Comparison of ENCODE assay signal across 18 cellular contexts in the genomic region with DNA sequence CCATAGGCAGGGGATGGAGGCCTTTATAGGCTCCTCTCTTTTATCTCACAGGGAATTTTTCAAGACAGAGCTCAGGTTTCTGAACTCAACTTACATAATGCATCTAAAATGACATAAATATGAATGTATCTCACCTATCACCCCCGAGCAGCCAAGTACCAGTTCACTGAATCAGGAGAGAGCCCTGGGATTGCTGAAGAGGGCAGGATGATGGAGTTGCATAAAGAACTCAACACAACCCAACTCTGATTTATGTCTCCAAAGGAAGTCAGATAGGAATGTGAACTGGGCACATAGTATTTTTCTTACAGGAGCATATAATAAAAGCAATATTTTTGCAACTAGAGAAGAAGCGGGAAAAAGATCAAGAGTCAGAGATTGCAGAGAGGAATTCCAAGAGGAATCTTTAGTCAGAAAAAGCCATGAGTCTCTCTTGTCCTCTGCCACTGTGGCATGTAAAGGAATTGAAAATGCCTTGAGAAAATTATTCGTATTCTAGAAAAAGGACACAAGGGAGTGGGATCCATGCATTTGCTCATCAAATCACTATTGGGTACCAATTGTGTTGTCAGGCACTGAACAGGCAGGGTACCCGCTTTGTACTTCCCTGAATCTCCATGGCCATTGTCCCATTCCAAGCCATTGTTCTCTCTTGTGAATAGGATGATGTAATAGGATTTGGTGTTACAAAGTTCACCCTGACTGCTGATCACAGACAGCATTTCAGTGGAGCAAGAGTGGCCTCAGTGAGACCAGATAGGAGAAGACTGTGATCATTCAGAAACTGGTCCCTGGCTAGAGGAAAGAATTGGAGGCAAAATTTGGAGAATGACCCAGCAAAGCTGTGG. TPM values are rescaled to one million over a fixed set of nuclear protein-coding genes. Genes with fewer than 3 reads are reported as not detected.
DNase-seq lines count a peak whose midpoint lies in the region; FAIRE-seq and TF ChIP-seq lines count a peak whose summit lies in the region.
"Had no signal": no experiment of that assay in that cellular context is flagged by ENCODE, and none has a peak within 500 bp of the region (broad histone marks: within the 10 kb centered on the region; RNA-seq: fewer than 3 reads in every experiment).

No MANE protein-coding gene starts in this region.

- FAIRE-seq in endothelial cell of umbilical vein (lab: Jason Lieb, UNC): no peak
- FAIRE-seq in small intestine (lab: Jason Lieb, UNC): no peak

- H2AFZ ChIP-seq in endothelial cell of umbilical vein (ENCODE audit: low read depth, low read length) (no peak overlapping the region), Karpas-422 (ENCODE audit: low read length) (no peak overlapping the region)

- H3K4me3 ChIP-seq in endothelial cell of umbilical vein (replicated peaks in 1 of 3; ENCODE audit: insufficient read depth in 1 of 3, low read depth in 1 of 3, low read length in 3 of 3): no peak overlapping the region
- no peak overlapping the region for H3K4me3 ChIP-seq in liver (ENCODE audit: low read depth in 1 of 3, low read length in 3 of 3)
- no peak overlapping the region for H3K4me3 ChIP-seq in small intestine (ENCODE audit: low read depth in 1 of 2, low read length in 2 of 2)
- no peak overlapping the region for H3K4me3 ChIP-seq in H7 (ENCODE audit: insufficient read depth, low read depth, low read length)
- H3K4me3 ChIP-seq in Karpas-422 (ENCODE audit: low read length): no peak overlapping the region
- H3K4me3 ChIP-seq: breast epithelium, thyroid gland had no signal

- no peak for TF ChIP-seq CTCF in endothelial cell of umbilical vein (IDR thresholded peaks at IDR 0.05; ENCODE audit: extremely low read depth in 1 of 2, insufficient read depth in 1 of 2, low read depth in 1 of 2, low read length in 2 of 2)
- no peak for TF ChIP-seq CTCF in liver (IDR thresholded peaks at IDR 0.05; ENCODE audit: low read depth, low read length, missing input control)

- dilution Hi-C loops in endothelial cell of umbilical vein (cut with MboI; ENCODE audit: extremely low pct_ligation_motif_present, low sequenced_read_pairs): no loop called here

- TF ChIP-seq RAD21 in liver (IDR thresholded peaks at IDR 0.05): peak; percentile 9 to 18

- DNase-seq in SW480 (ENCODE audit: low spot score): peak; percentile 52
- DNase-seq in endothelial cell of umbilical vein (ENCODE audit: low read depth, low spot score): peak; percentile 65
- DNase-seq in small intestine: peak; percentile 56
- no peak for DNase-seq in H7
- no peak for DNase-seq in Karpas-422
- no peak for DNase-seq in activated effector memory CD4-positive, alpha-beta T cell treated with anti-CD3 and anti-CD28 coated beads, Interleukin-2, amount 50 U/mL, for 16 hours
- no peak for DNase-seq in AG20443 (ENCODE audit: low spot score)
- DNase-seq: activated CD4-positive, alpha-beta T cell treated with anti-CD3 and anti-CD28 coated beads, Interleukin-2, amount 10 ng/mL, durations not matched to agents 24 days and 14 days; effector memory CD4-positive, alpha-beta T cell; foreskin fibroblast; HFFc6; NCI-H526; stimulated activated CD4-positive, alpha-beta T cell treated with anti-CD3 and anti-CD28 coated beads, Interleukin-4, amount 100 ng/mL, for 4 hours; thyroid gland had no signal

- TF ChIP-seq POLR2A in endothelial cell of umbilical vein (IDR thresholded peaks at IDR 0.05; ENCODE audit: low read depth, low read length): no peak

- no peaks in the 10 kb centered on the region for H3K79me2 ChIP-seq in endothelial cell of umbilical vein (ENCODE audit: control insufficient read depth, insufficient read depth, low read length)
- H3K79me2 ChIP-seq in Karpas-422 (ENCODE audit: low read length): no peaks in the 10 kb centered on the region

- H4K20me1 ChIP-seq in endothelial cell of umbilical vein (replicated peaks; ENCODE audit: control insufficient read depth, extremely low read depth, insufficient read depth, low read length): no peaks in the 10 kb centered on the region
- H4K20me1 ChIP-seq in Karpas-422 (ENCODE audit: insufficient read depth, low read depth, low read length): no peaks in the 10 kb centered on the region

- H3K9me2 ChIP-seq in Karpas-422 (replicated peaks; ENCODE audit: insufficient read depth, low read length): no peaks in the 10 kb centered on the region

- H3K9ac ChIP-seq in endothelial cell of umbilical vein (replicated peaks; ENCODE audit: extremely low read depth, insufficient read depth, low read length) (no peak overlapping the region), liver (ENCODE audit: low read depth in 1 of 2, low read length in 2 of 2) (no peak overlapping the region), Karpas-422 (ENCODE audit: low read length) (no peak overlapping the region)

- H3K27me3 ChIP-seq in endothelial cell of umbilical vein (ENCODE audit: control insufficient read depth in 2 of 2, insufficient read depth in 2 of 2, low read length in 2 of 2): no peaks in the 10 kb centered on the region
- no peaks in the 10 kb centered on the region for H3K27me3 ChIP-seq in liver (ENCODE audit: control insufficient read depth in 4 of 4, insufficient read depth in 4 of 4, low read length in 3 of 4)
- no peaks in the 10 kb centered on the region for H3K27me3 ChIP-seq in small intestine (ENCODE audit: control insufficient read depth in 2 of 2, insufficient read depth in 2 of 2, low read length in 2 of 2)
- no peaks in the 10 kb centered on the region for H3K27me3 ChIP-seq in H7 (ENCODE audit: control insufficient read depth, insufficient read depth, low read length)
- no peaks in the 10 kb centered on the region for H3K27me3 ChIP-seq in Karpas-422 (ENCODE audit: low read length)
- H3K27me3 ChIP-seq: breast epithelium, thyroid gland had no signal

- CTCF ChIA-PET in endothelial cell of umbilical vein (lab: Charles Lee): interaction anchor here (1.2 to 1.5 kb wide), 3 partner anchors 10 to 81 kb away, joined by 3 to 6 read pairs (median 3); no protein-coding TSS in a partner anchor

- H3K36me3 ChIP-seq in endothelial cell of umbilical vein (ENCODE audit: control insufficient read depth in 2 of 2, extremely low read depth in 1 of 2, insufficient read depth in 2 of 2, low read length in 2 of 2) (no peaks in the 10 kb centered on the region), liver (ENCODE audit: control insufficient read depth in 4 of 4, insufficient read depth in 3 of 4, low read depth in 1 of 4, low read length in 3 of 4) (no peaks in the 10 kb centered on the region), small intestine (ENCODE audit: control insufficient read depth in 2 of 2, insufficient read depth in 2 of 2, low read length in 2 of 2) (no peaks in the 10 kb centered on the region), H7 (replicated peaks; ENCODE audit: control insufficient read depth, insufficient read depth, low read length) (no peaks in the 10 kb centered on the region), Karpas-422 (ENCODE audit: insufficient read depth, low read length) (no peaks in the 10 kb centered on the region)
- H3K36me3 ChIP-seq: breast epithelium, thyroid gland had no signal

- POLR2A ChIA-PET in endothelial cell of umbilical vein (lab: Charles Lee): no interaction called here

- no TSS peak for BruUV-seq in endothelial cell of umbilical vein (replicated peaks; lab: Mats Ljungman, UMichigan)

- no peak overlapping the region for H3K27ac ChIP-seq in endothelial cell of umbilical vein (ENCODE audit: insufficient read depth, low read depth, low read length)
- H3K27ac ChIP-seq in liver (ENCODE audit: low read depth in 1 of 2, low read length in 2 of 2): no peak overlapping the region
- H3K27ac ChIP-seq in small intestine (ENCODE audit: low read depth in 1 of 2, low read length in 1 of 2): no peak overlapping the region
- no peak overlapping the region for H3K27ac ChIP-seq in Karpas-422 (ENCODE audit: low read length)
- H3K27ac ChIP-seq: breast epithelium, thyroid gland had no signal

- H3K9me3 ChIP-seq in endothelial cell of umbilical vein (replicated peaks; ENCODE audit: control insufficient read depth, insufficient read depth, low read length) (no peaks in the 10 kb centered on the region), liver (ENCODE audit: control insufficient read depth in 4 of 4, low read length in 3 of 4) (no peaks in the 10 kb centered on the region), small intestine (ENCODE audit: control insufficient read depth, low read depth) (no peaks in the 10 kb centered on the region), Karpas-422 (ENCODE audit: low read length) (no peaks in the 10 kb centered on the region)
- H3K9me3 ChIP-seq: breast epithelium, thyroid gland had no signal

- no peaks in the 10 kb centered on the region for H3K9me1 ChIP-seq in endothelial cell of umbilical vein (replicated peaks; ENCODE audit: control insufficient read depth, extremely low read depth, insufficient read depth, low read length)

- H3K4me1 ChIP-seq in endothelial cell of umbilical vein (ENCODE audit: control insufficient read depth, extremely low read depth, insufficient read depth, low read length): peaks cover 6% of the 10 kb centered on the region
- peaks cover 0 to 3% (median 1%) of the 10 kb centered on the region in 4 donors for H3K4me1 ChIP-seq in liver (ENCODE audit: control insufficient read depth in 4 of 4, insufficient read depth in 4 of 4, low read length in 3 of 4)
- H3K4me1 ChIP-seq in small intestine (ENCODE audit: control insufficient read depth in 2 of 2, insufficient read depth in 1 of 2, low read depth in 1 of 2, low read length in 1 of 2): peaks cover 0 to 15% of the 10 kb centered on the region in 2 donors
- peaks cover 38% of the 10 kb centered on the region for H3K4me1 ChIP-seq in Karpas-422 (ENCODE audit: low read length)
- H3K4me1 ChIP-seq: breast epithelium had no signal

- 93% methylated on average over 4 of the region's 4 CpGs for WGBS in liver
- 79 to 82% (median 81%) methylated on average over 4 of the region's 4 CpGs for WGBS in small intestine, 3 donors

- no peak overlapping the region for H3K4me2 ChIP-seq in endothelial cell of umbilical vein (ENCODE audit: insufficient read depth, low read length)
- no peak overlapping the region for H3K4me2 ChIP-seq in Karpas-422 (ENCODE audit: low read depth, low read length, poor library complexity, severe bottlenecking)

- intact Hi-C loops in endothelial cell of umbilical vein (cut with micrococcal nuclease): no loop called here

RNA-seq across cellular contexts. Expression of a gene that starts 16.3 kb away (rescaled TPM):
- total RNA-seq in endothelial cell of umbilical vein (98.5 and 119 TPM in 2 replicates), liver (10 to 100 TPM in 1 of 2 donors, 1 to 10 TPM in 1; 7.7 to 16.6 TPM)
- polyA plus RNA-seq in endothelial cell of umbilical vein (18.0 and 22.6 TPM in 2 replicates), liver (1 to 10 TPM; 3.4 to 4.9 TPM), small intestine (10 to 100 TPM; 14.3 to 17.0 (median 17.0) TPM)
- 26.4 and 28.1 TPM in 2 replicates for polyA plus RNA-seq in endothelial cell of umbilical vein (2011; cell fraction: cytosol; rRNA removed)
- polyA plus RNA-seq in endothelial cell of umbilical vein (2011; cell fraction: nucleus; rRNA removed): 78.0 and 79.9 TPM in 2 replicates
- 44.9 and 47.0 TPM in 2 replicates for polyA plus RNA-seq in endothelial cell of umbilical vein (2012)
- polyA minus RNA-seq in endothelial cell of umbilical vein: 121 and 149 TPM in 2 replicates
- 9.7 TPM for polyA minus RNA-seq in endothelial cell of umbilical vein (2011; cell fraction: cytosol; rRNA and poly(A)+ RNA removed)
- 186 and 192 TPM in 2 replicates for polyA minus RNA-seq in endothelial cell of umbilical vein (2011; cell fraction: nucleus; rRNA and poly(A)+ RNA removed)
- 2.6 and 2.7 TPM in 2 replicates for total RNA-seq in H7 (2014; rRNA removed; shearing (Covaris generic))
- 1.7 and 3.3 TPM in 2 replicates for total RNA-seq in Karpas-422 (2014; rRNA removed; shearing (Covaris generic); ENCODE audit: low replicate concordance)
- total RNA-seq: activated CD4-positive, alpha-beta T cell treated with anti-CD3 and anti-CD28 coated beads, Interleukin-2, amount 10 ng/mL, durations not matched to agents 24 days and 14 days; OCI-LY7 had no signal
- polyA plus RNA-seq: IgD-negative memory B cell had no signal

Comparison
In these comparisons a context has a peak if more than half of its experiments do, and no peak if none do; other contexts are left out.
1. DNase-seq: peak in SW480 (single experiment), endothelial cell of umbilical vein (single experiment) and small intestine (single experiment); none in H7 (single experiment), Karpas-422 (single experiment), activated effector memory CD4-positive, alpha-beta T cell treated with anti-CD3 and anti-CD28 coated beads, Interleukin-2, amount 50 U/mL, for 16 hours (single experiment) and AG20443 (single experiment).